Comparison of ENCODE assay signal across 12 cellular contexts in genomic region chr1:166905930-166906329, GRCh38. TPM values are rescaled to one million over a fixed set of nuclear protein-coding genes. Genes with fewer than 3 reads are reported as not detected.
DNase-seq lines count a peak whose midpoint lies in the region; ATAC-seq and TF ChIP-seq lines count a peak whose summit lies in the region.
"Had no signal": no experiment of that assay in that cellular context is flagged by ENCODE, and none has a peak within 500 bp of the region (broad histone marks: within the 10 kb centered on the region; RNA-seq: fewer than 3 reads in every experiment).

No MANE protein-coding gene starts in this region.

- H3K27me3 Mint-ChIP-seq in activated CD4-positive, alpha-beta T cell treated with anti-CD3 and anti-CD28 coated beads, Interleukin-2, amount 10 ng/mL, durations not matched to agents 24 days and 14 days = peaks cover 5% of the 10 kb centered on the region
- no peaks in the 10 kb centered on the region for H3K27me3 Mint-ChIP-seq in activated CD4-positive, alpha-beta memory T cell treated with anti-CD3 and anti-CD28 coated beads for 36 hours

- H3K36me3 Mint-ChIP-seq in activated CD4-positive, alpha-beta T cell treated with anti-CD3 and anti-CD28 coated beads, Interleukin-2, amount 10 ng/mL, durations not matched to agents 24 days and 14 days (ENCODE audit: low read depth) = peaks cover 2% of the 10 kb centered on the region
- no peaks in the 10 kb centered on the region for H3K36me3 Mint-ChIP-seq in activated CD4-positive, alpha-beta memory T cell treated with anti-CD3 and anti-CD28 coated beads for 36 hours
- H3K36me3 Mint-ChIP-seq in stimulated activated effector memory CD8-positive, alpha-beta T cell treated with anti-CD3 and anti-CD28 coated beads, Interleukin-12 subunit alpha, Interleukin-12 subunit beta, amount 100 ng/mL, for 72 hours = no peaks in the 10 kb centered on the region

- peak; percentile 69 for DNase-seq in activated CD4-positive, alpha-beta T cell treated with anti-CD3 and anti-CD28 coated beads, Interleukin-2, amount 10 ng/mL, durations not matched to agents 24 days and 14 days
- DNase-seq in activated CD4-positive, alpha-beta T cell treated with anti-CD3 and anti-CD28 coated beads, Interleukin-2, amount 50 U/mL, for 4 hours = no peak
- DNase-seq in activated CD4-positive, alpha-beta memory T cell treated with anti-CD3 and anti-CD28 coated beads for 36 hours = peak; percentile 25
- DNase-seq in globus pallidus (ENCODE audit: low spot score) = peak; percentile 7
- no peak for DNase-seq in stimulated activated effector memory CD8-positive, alpha-beta T cell treated with anti-CD3 and anti-CD28 coated beads, Interleukin-12 subunit alpha, Interleukin-12 subunit beta, amount 100 ng/mL, for 72 hours (ENCODE audit: low spot score in 2 of 2)
- no peak for DNase-seq in HEK293T (ENCODE audit: extremely low spot score)
- DNase-seq in upper lobe of right lung = no peak
- DNase-seq in NOMO-1 (lab: John Stamatoyannopoulos, UW; ENCODE audit: unreplicated experiment in 2 of 2) = no peak
- DNase-seq: NCI-H1105 treated with DMSO at 0.1 percent for 48 hours; stimulated activated CD4-positive, alpha-beta T cell treated with anti-CD3 and anti-CD28 coated beads, Interleukin-15, amount 100 ng/mL, for 24 hours; stimulated activated naive CD4-positive, alpha-beta T cell treated with Interleukin-2 at 50 U/mL for 16 hours had no signal

- no peak for TF ChIP-seq CTCF in upper lobe of right lung (IDR thresholded peaks at IDR 0.05)

- peak; percentile 95 for ATAC-seq in stimulated activated effector memory CD8-positive, alpha-beta T cell treated with anti-CD3 and anti-CD28 coated beads, Interleukin-12 subunit alpha, Interleukin-12 subunit beta, amount 100 ng/mL, for 72 hours
- ATAC-seq in upper lobe of right lung = no peak

- H3K4me1 ChIP-seq in upper lobe of right lung = no peaks in the 10 kb centered on the region

- intact Hi-C loops in activated CD4-positive, alpha-beta T cell treated with anti-CD3 and anti-CD28 coated beads, Interleukin-2, amount 10 ng/mL, durations not matched to agents 24 days and 14 days (cut with micrococcal nuclease) = loop anchor here (1.0 to 2.0 kb wide), 2 partner anchors 30 to 47 kb away; partner anchors contain the start of gene TADA1
- intact Hi-C loops in activated CD4-positive, alpha-beta memory T cell treated with anti-CD3 and anti-CD28 coated beads for 36 hours (cut with micrococcal nuclease) = no loop called here
- intact Hi-C loops in upper lobe of right lung (cut with DNase I) = loop anchor here (10.0 kb wide), 1 partner anchor 159 kb away; no protein-coding TSS in a partner anchor

- no peaks in the 10 kb centered on the region for H3K36me3 ChIP-seq in upper lobe of right lung

- peaks cover 30% of the 10 kb centered on the region for H3K4me1 Mint-ChIP-seq in activated CD4-positive, alpha-beta T cell treated with anti-CD3 and anti-CD28 coated beads, Interleukin-2, amount 10 ng/mL, durations not matched to agents 24 days and 14 days
- H3K4me1 Mint-ChIP-seq in activated CD4-positive, alpha-beta memory T cell treated with anti-CD3 and anti-CD28 coated beads for 36 hours (ENCODE audit: low read depth) = peaks cover 9% of the 10 kb centered on the region
- peaks cover 20% of the 10 kb centered on the region for H3K4me1 Mint-ChIP-seq in stimulated activated effector memory CD8-positive, alpha-beta T cell treated with anti-CD3 and anti-CD28 coated beads, Interleukin-12 subunit alpha, Interleukin-12 subunit beta, amount 100 ng/mL, for 72 hours

- H3K9me3 ChIP-seq in upper lobe of right lung = no peaks in the 10 kb centered on the region

- peak overlapping the region; percentile 48 for H3K4me3 Mint-ChIP-seq in activated CD4-positive, alpha-beta T cell treated with anti-CD3 and anti-CD28 coated beads, Interleukin-2, amount 10 ng/mL, durations not matched to agents 24 days and 14 days
- no peak overlapping the region for H3K4me3 Mint-ChIP-seq in activated CD4-positive, alpha-beta memory T cell treated with anti-CD3 and anti-CD28 coated beads for 36 hours
- peak overlapping the region; percentile 36 for H3K4me3 Mint-ChIP-seq in stimulated activated effector memory CD8-positive, alpha-beta T cell treated with anti-CD3 and anti-CD28 coated beads, Interleukin-12 subunit alpha, Interleukin-12 subunit beta, amount 100 ng/mL, for 72 hours

- H3K9me3 Mint-ChIP-seq in activated CD4-positive, alpha-beta T cell treated with anti-CD3 and anti-CD28 coated beads, Interleukin-2, amount 10 ng/mL, durations not matched to agents 24 days and 14 days = no peaks in the 10 kb centered on the region
- H3K9me3 Mint-ChIP-seq in activated CD4-positive, alpha-beta memory T cell treated with anti-CD3 and anti-CD28 coated beads for 36 hours = no peaks in the 10 kb centered on the region
- H3K9me3 Mint-ChIP-seq in stimulated activated effector memory CD8-positive, alpha-beta T cell treated with anti-CD3 and anti-CD28 coated beads, Interleukin-12 subunit alpha, Interleukin-12 subunit beta, amount 100 ng/mL, for 72 hours = no peaks in the 10 kb centered on the region

- H3K27ac ChIP-seq in upper lobe of right lung = no peak overlapping the region
- H3K27ac ChIP-seq: coronary artery had no signal

- POLR2A ChIA-PET in activated CD4-positive, alpha-beta memory T cell treated with anti-CD3 and anti-CD28 coated beads for 36 hours (lab: Charles Lee) = interaction anchor here (1.6 kb wide), 1 partner anchor 30 kb away, joined by 8 read pairs; the partner anchor contains the start of gene TADA1
- POLR2A ChIA-PET in HEK293T (lab: Yijun Ruan, JAX) = no interaction called here

- H3K27ac Mint-ChIP-seq in activated CD4-positive, alpha-beta T cell treated with anti-CD3 and anti-CD28 coated beads, Interleukin-2, amount 10 ng/mL, durations not matched to agents 24 days and 14 days = peak overlapping the region; percentile 82
- H3K27ac Mint-ChIP-seq in activated CD4-positive, alpha-beta memory T cell treated with anti-CD3 and anti-CD28 coated beads for 36 hours = no peak overlapping the region
- H3K27ac Mint-ChIP-seq in stimulated activated effector memory CD8-positive, alpha-beta T cell treated with anti-CD3 and anti-CD28 coated beads, Interleukin-12 subunit alpha, Interleukin-12 subunit beta, amount 100 ng/mL, for 72 hours = no peak overlapping the region

- H3K4me3 ChIP-seq in upper lobe of right lung = no peak overlapping the region
- H3K4me3 ChIP-seq: coronary artery had no signal

- no peaks in the 10 kb centered on the region for H3K27me3 ChIP-seq in upper lobe of right lung

- CTCF ChIA-PET in activated CD4-positive, alpha-beta memory T cell treated with anti-CD3 and anti-CD28 coated beads for 36 hours (lab: Charles Lee) = interaction anchor here (0.8 to 17.9 kb wide), 5 partner anchors 37 to 624 kb away, joined by 3 to 918 read pairs (median 3); no protein-coding TSS in a partner anchor
- CTCF ChIA-PET in HEK293T (lab: Yijun Ruan, JAX) = interaction anchor here (9.6 kb wide), 1 partner anchor 154 kb away, joined by 163 read pairs; no protein-coding TSS in a partner anchor

TF ChIP-seq in HEK293T, 16 proteins besides CTCF, POLR2A, EP300 and RAD21:
- TF ChIP-seq FOXM1 (IDR thresholded peaks at IDR 0.05; ENCODE audit: borderline replicate concordance) (no peak), ZNF384 (IDR thresholded peaks at IDR 0.05) (no peak), CTBP1 (IDR thresholded peaks at IDR 0.05; ENCODE audit: borderline replicate concordance) (no peak), HDGF (IDR thresholded peaks at IDR 0.05; ENCODE audit: borderline replicate concordance) (no peak), L3MBTL2 (conservative IDR thresholded peaks at IDR 0.05) (no peak), LEF1 (IDR thresholded peaks at IDR 0.05; ENCODE audit: borderline replicate concordance) (no peak), BHLHE40 (IDR thresholded peaks at IDR 0.05; ENCODE audit: borderline replicate concordance) (no peak), SP1 (IDR thresholded peaks at IDR 0.05) (no peak), FOXA1 (IDR thresholded peaks at IDR 0.05) (no peak), FOXK2 (IDR thresholded peaks at IDR 0.05) (no peak), TARDBP (IDR thresholded peaks at IDR 0.05) (no peak), ELF4 (IDR thresholded peaks at IDR 0.05) (no peak), SUZ12 (IDR thresholded peaks at IDR 0.05) (no peak), PKNOX1 (IDR thresholded peaks at IDR 0.05) (no peak), NFRKB (IDR thresholded peaks at IDR 0.05) (no peak), ARNT (IDR thresholded peaks at IDR 0.05) (no peak)

RNA-seq across cellular contexts. Expression of gene TADA1, which starts 29.9 kb away (rescaled TPM):
- total RNA-seq in activated CD4-positive, alpha-beta T cell treated with anti-CD3 and anti-CD28 coated beads, Interleukin-2, amount 10 ng/mL, durations not matched to agents 24 days and 14 days = 17.0 and 18.4 TPM in 2 replicates
- total RNA-seq in activated CD4-positive, alpha-beta memory T cell treated with anti-CD3 and anti-CD28 coated beads for 36 hours = 10 to 100 TPM; 16.9 to 18.3 TPM
- 9.5 TPM for total RNA-seq in upper lobe of right lung

Comparison
In these comparisons a context has a peak if more than half of its experiments do, and no peak if none do; other contexts are left out.
1. DNase-seq: peak in activated CD4-positive, alpha-beta T cell treated with anti-CD3 and anti-CD28 coated beads, Interleukin-2, amount 10 ng/mL, durations not matched to agents 24 days and 14 days (single experiment), activated CD4-positive, alpha-beta memory T cell treated with anti-CD3 and anti-CD28 coated beads for 36 hours (single experiment) and globus pallidus (single experiment); none in activated CD4-positive, alpha-beta T cell treated with anti-CD3 and anti-CD28 coated beads, Interleukin-2, amount 50 U/mL, for 4 hours (0 of 2), stimulated activated effector memory CD8-positive, alpha-beta T cell treated with anti-CD3 and anti-CD28 coated beads, Interleukin-12 subunit alpha, Interleukin-12 subunit beta, amount 100 ng/mL, for 72 hours (0 of 2), HEK293T (single experiment), upper lobe of right lung (single experiment) and NOMO-1 (0 of 2).